Comparison of ENCODE assay signal across 18 cellular contexts in genomic region chr18:12458761-12459160, GRCh38. TPM values are rescaled to one million over a fixed set of nuclear protein-coding genes. Genes with fewer than 3 reads are reported as not detected.
"Had no signal": no experiment of that assay in that cellular context is flagged by ENCODE, and none has a peak within 500 bp of the region (broad histone marks: within the 10 kb centered on the region; RNA-seq: fewer than 3 reads in every experiment).

No MANE protein-coding gene starts in this region.

- H3K9me3 ChIP-seq: left ventricle myocardium inferior, psoas muscle, tibial artery, uterus had no signal

- DNase-seq: activated CD4-positive, alpha-beta T cell treated with anti-CD3 and anti-CD28 coated beads for 48 hours; activated CD8-positive, alpha-beta memory T cell treated with anti-CD3 and anti-CD28 coated beads, Interleukin-2, amount 50 U/mL, for 4 hours; activated CD8-positive, alpha-beta T cell treated with anti-CD3 and anti-CD28 coated beads for 36 hours; activated naive CD4-positive, alpha-beta T cell treated with anti-CD3 and anti-CD28 coated beads, Interleukin-2, amount 10 ng/mL, durations not matched to agents 7 days and 5 days; activated T-cell treated with anti-CD3 and anti-CD28 coated beads, Interleukin-2, amount 50 U/mL, for 4 hours; effector memory CD8-positive, alpha-beta T cell; foreskin melanocyte; left ventricle myocardium inferior; mammary epithelial cell; naive B cell; psoas muscle; right cardiac atrium; stimulated activated naive CD8-positive, alpha-beta T cell treated with anti-CD3 and anti-CD28 coated beads, Interleukin-15, Interleukin-2, amounts not matched to agents 100 U/mL and 50 U/mL, for 24 hours; substantia nigra; tibial artery; uterus had no signal

- H3K4me1 ChIP-seq: psoas muscle, tibial artery, uterus had no signal

- H3K36me3 ChIP-seq: uterus had no signal

- H3K27ac ChIP-seq: left ventricle myocardium inferior, psoas muscle, skin epidermis, tibial artery, uterus had no signal

- H3K27me3 ChIP-seq: tibial artery, uterus had no signal

- H3K4me3 ChIP-seq: left ventricle myocardium inferior, psoas muscle, skin epidermis, tibial artery, uterus had no signal

RNA-seq across cellular contexts. Expression of gene PRELID3A, which starts 51.0 kb away (rescaled TPM):
- total RNA-seq: mononuclear cell had no signal
